11 cellular contexts compared by ENCODE assay signal in the genomic region with DNA sequence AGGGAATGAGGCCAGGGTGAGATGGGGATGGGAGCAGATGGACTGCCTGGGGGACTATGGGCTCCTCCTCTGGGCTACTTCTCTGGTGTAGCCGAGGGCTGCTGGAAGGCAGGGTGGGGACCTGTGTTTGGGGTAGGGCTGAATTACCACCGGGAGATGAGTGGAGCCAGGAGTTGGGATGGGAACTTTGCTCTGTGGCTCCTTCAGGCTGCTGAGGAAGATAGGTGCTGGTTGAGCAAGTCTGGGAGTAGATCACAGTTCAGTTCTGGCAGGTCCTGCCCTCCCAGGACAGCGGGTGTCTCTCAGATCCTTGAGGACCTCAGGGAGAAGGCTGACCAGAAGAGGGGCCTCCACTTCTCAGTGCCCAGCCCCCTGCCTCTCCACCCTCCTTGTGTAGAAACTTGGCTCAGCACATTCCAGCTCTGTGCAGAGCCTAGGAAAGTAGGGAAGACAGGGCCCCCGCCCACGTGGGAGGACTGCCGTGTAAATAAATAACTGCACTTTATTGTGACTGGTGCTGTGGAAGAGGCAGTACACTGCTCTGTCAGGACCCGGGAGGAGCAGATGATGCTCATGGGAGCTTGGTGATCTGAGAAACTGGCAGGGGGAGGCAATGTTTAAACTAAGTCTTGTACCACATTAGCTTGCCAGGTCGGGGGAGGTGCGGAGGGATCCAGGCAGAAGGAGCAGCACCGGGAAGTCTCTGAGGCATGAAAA. TPM values are rescaled to one million over a fixed set of nuclear protein-coding genes. Genes with fewer than 3 reads are reported as not detected.
DNase-seq lines count a peak whose midpoint lies in the region; ATAC-seq and TF ChIP-seq lines count a peak whose summit lies in the region.
"Had no signal": no experiment of that assay in that cellular context is flagged by ENCODE, and none has a peak within 500 bp of the region (broad histone marks: within the 10 kb centered on the region; RNA-seq: fewer than 3 reads in every experiment).

No MANE protein-coding gene starts in this region.

- no peak overlapping the region for H2AFZ ChIP-seq in Loucy (ENCODE audit: low read length)

- peaks cover 52% of the 10 kb centered on the region for H3K4me1 ChIP-seq in CD4-positive, CD25-positive, alpha-beta regulatory T cell (ENCODE audit: control insufficient read depth, insufficient read depth, low read length, poor library complexity, severe bottlenecking)
- peaks cover 39% of the 10 kb centered on the region for H3K4me1 ChIP-seq in Loucy (ENCODE audit: insufficient read depth, low read length, poor library complexity, severe bottlenecking)

- no peaks in the 10 kb centered on the region for H3F3A ChIP-seq in Loucy (ENCODE audit: low read depth)

- no peak for DNase-seq in CD4-positive, CD25-positive, alpha-beta regulatory T cell
- peak; percentile 55 for DNase-seq in dedifferentiated amniotic fluid mesenchymal stem cell (ENCODE audit: extremely low spot score)
- no peak for DNase-seq in neural crest cell (ENCODE audit: low read depth, low spot score)
- DNase-seq in NCI-H1436 treated with DMSO at 0.1 percent for 48 hours (lab: John Stamatoyannopoulos, UW) = no peak
- DNase-seq in effector CD8-positive, alpha-beta T cell (lab: John Stamatoyannopoulos, UW) = no peak
- no peak for DNase-seq in ureter (ENCODE audit: low spot score)
- DNase-seq: MM.1S, SHP77 had no signal

- H3K27me3 Mint-ChIP-seq in CD4-positive, CD25-positive, alpha-beta regulatory T cell = no peaks in the 10 kb centered on the region
- H3K27me3 Mint-ChIP-seq in neural crest cell (ENCODE audit: low read depth) = peaks cover 16% of the 10 kb centered on the region

- peaks cover 11 to 87% (median 46%) of the 10 kb centered on the region in 4 donors for H3K4me1 Mint-ChIP-seq in CD4-positive, CD25-positive, alpha-beta regulatory T cell
- peaks cover 78% of the 10 kb centered on the region for H3K4me1 Mint-ChIP-seq in neural crest cell

- no peak for TF ChIP-seq CTCF in Loucy (conservative IDR thresholded peaks at IDR 0.05; ENCODE audit: low read length)
- TF ChIP-seq CTCF in neural crest cell (conservative IDR thresholded peaks at IDR 0.05) = no peak

- H3K4me2 ChIP-seq in Loucy (ENCODE audit: low read depth, low read length, poor library complexity, severe bottlenecking) = peak overlapping the region; percentile 35

- H4K20me1 ChIP-seq in Loucy (ENCODE audit: insufficient read depth, low read length, poor library complexity, severe bottlenecking) = peaks cover 95% of the 10 kb centered on the region

- peaks cover 97% of the 10 kb centered on the region for H3K79me2 ChIP-seq in Loucy (ENCODE audit: insufficient read depth, low read length)

- H3K9me3 Mint-ChIP-seq in CD4-positive, CD25-positive, alpha-beta regulatory T cell = no peaks in the 10 kb centered on the region
- no peaks in the 10 kb centered on the region for H3K9me3 Mint-ChIP-seq in neural crest cell

- no peaks in the 10 kb centered on the region for H3K36me3 ChIP-seq in CD4-positive, CD25-positive, alpha-beta regulatory T cell (ENCODE audit: control insufficient read depth, insufficient read depth, low read length)
- peaks cover 33% of the 10 kb centered on the region; the same call in 1 of the 2 replicates for H3K36me3 ChIP-seq in Loucy (ENCODE audit: insufficient read depth, low read length)
- H3K36me3 ChIP-seq: right atrium auricular region had no signal

- H3K4me3 Mint-ChIP-seq in CD4-positive, CD25-positive, alpha-beta regulatory T cell = peak overlapping the region; percentile 37 to 98 (median 51)
- H3K4me3 Mint-ChIP-seq in neural crest cell = peak overlapping the region; percentile 84

- H3K9ac ChIP-seq in Loucy (ENCODE audit: low read depth, low read length, poor library complexity, severe bottlenecking) = no peak overlapping the region

- no peaks in the 10 kb centered on the region for H3K9me3 ChIP-seq in CD4-positive, CD25-positive, alpha-beta regulatory T cell (ENCODE audit: control insufficient read depth in 2 of 2, low read length in 2 of 2)
- H3K9me3 ChIP-seq in Loucy (ENCODE audit: insufficient read depth, low read depth, low read length) = no peaks in the 10 kb centered on the region
- H3K9me3 ChIP-seq: right atrium auricular region had no signal

- ATAC-seq in CD4-positive, CD25-positive, alpha-beta regulatory T cell (ENCODE audit: low read depth in 2 of 2) = no peak
- ATAC-seq in GM21619 (IDR thresholded peaks at IDR 0.05; ENCODE audit: unreplicated experiment) = no peak

- peak overlapping the region in 2 of 3 donors; percentile 92 to 93 for H3K27ac Mint-ChIP-seq in CD4-positive, CD25-positive, alpha-beta regulatory T cell
- H3K27ac Mint-ChIP-seq in neural crest cell (ENCODE audit: unreplicated experiment) = no peak overlapping the region

- H3K27me3 ChIP-seq in CD4-positive, CD25-positive, alpha-beta regulatory T cell (ENCODE audit: control insufficient read depth, insufficient read depth, low read length) = no peaks in the 10 kb centered on the region
- H3K27me3 ChIP-seq in Loucy (ENCODE audit: insufficient read depth, low read length, poor library complexity, severe bottlenecking) = no peaks in the 10 kb centered on the region
- H3K27me3 ChIP-seq: right atrium auricular region had no signal

- no peaks in the 10 kb centered on the region for H3K9me2 ChIP-seq in Loucy (replicated peaks; ENCODE audit: low read depth, low read length)

- H3K27ac ChIP-seq in CD4-positive, CD25-positive, alpha-beta regulatory T cell (ENCODE audit: insufficient read depth, low read length, poor library complexity, severe bottlenecking) = peak overlapping the region; percentile 30
- H3K27ac ChIP-seq: right atrium auricular region had no signal

- no peak overlapping the region for H3K4me3 ChIP-seq in CD4-positive, CD25-positive, alpha-beta regulatory T cell (ENCODE audit: low read depth, low read length)
- no peak overlapping the region for H3K4me3 ChIP-seq in Loucy (ENCODE audit: low read length, poor library complexity, severe bottlenecking)
- H3K4me3 ChIP-seq: right atrium auricular region had no signal

- H3K36me3 Mint-ChIP-seq in CD4-positive, CD25-positive, alpha-beta regulatory T cell = peaks cover 2% of the 10 kb centered on the region
- no peaks in the 10 kb centered on the region for H3K36me3 Mint-ChIP-seq in neural crest cell (ENCODE audit: low read depth)

RNA-seq across cellular contexts. Expression of gene TET3, which starts 15.3 kb away (rescaled TPM):
- 26.3 TPM for total RNA-seq in CD4-positive, CD25-positive, alpha-beta regulatory T cell
- polyA plus RNA-seq in CD4-positive, CD25-positive, alpha-beta regulatory T cell = under 1 TPM; 0.22 to 0.30 (median 0.26) TPM
- total RNA-seq in neural crest cell (30.2 and 30.3 TPM in 2 replicates), ureter (28.7 TPM)
